Comparison of ENCODE assay signal across 15 cellular contexts in genomic region chr4:98664959-98665358, GRCh38. TPM values are rescaled to one million over a fixed set of nuclear protein-coding genes. Genes with fewer than 3 reads are reported as not detected.
A peak's percentile ranks its signal among the peaks of the same experiment; 100 is the strongest.
DNase-seq lines count a peak whose midpoint lies in the region; ATAC-seq and TF ChIP-seq lines count a peak whose summit lies in the region.
"Had no signal": no experiment of that assay in that cellular context is flagged by ENCODE, and none has a peak within 500 bp of the region (broad histone marks: within the 10 kb centered on the region; RNA-seq: fewer than 3 reads in every experiment).

No MANE protein-coding gene starts in this region.

- peaks cover 9% of the 10 kb centered on the region for H3K9me3 Mint-ChIP-seq in activated naive CD4-positive, alpha-beta T cell treated with anti-CD3 and anti-CD28 coated beads for 36 hours
- H3K9me3 Mint-ChIP-seq in activated naive CD8-positive, alpha-beta T cell treated with anti-CD3 and anti-CD28 coated beads for 36 hours, result peaks cover 11% of the 10 kb centered on the region
- H3K9me3 Mint-ChIP-seq in stimulated activated naive B cell treated with anti-CD40 and anti-IgM and Interleukin-4, amounts not matched to agents 10 μg/mL and 1 μg/mL and 100 μg/mL, for 72 hours, result peaks cover 0 to 2% of the 10 kb centered on the region in 2 donors

- peaks cover 42% of the 10 kb centered on the region for H3K4me1 Mint-ChIP-seq in activated naive CD4-positive, alpha-beta T cell treated with anti-CD3 and anti-CD28 coated beads for 36 hours (ENCODE audit: low read depth)
- H3K4me1 Mint-ChIP-seq in activated naive CD8-positive, alpha-beta T cell treated with anti-CD3 and anti-CD28 coated beads for 36 hours, result peaks cover 44% of the 10 kb centered on the region
- peaks cover 31 to 55% of the 10 kb centered on the region in 2 donors for H3K4me1 Mint-ChIP-seq in stimulated activated naive B cell treated with anti-CD40 and anti-IgM and Interleukin-4, amounts not matched to agents 10 μg/mL and 1 μg/mL and 100 μg/mL, for 72 hours

- H3K27ac ChIP-seq in right atrium auricular region, result no peak overlapping the region
- H3K27ac ChIP-seq: heart left ventricle, lower lobe of right lung, parathyroid adenoma, upper lobe of right lung had no signal

- H3K27me3 ChIP-seq in right atrium auricular region, result no peaks in the 10 kb centered on the region
- H3K27me3 ChIP-seq: heart left ventricle, upper lobe of right lung had no signal

- TF ChIP-seq POLR2A in NB4 (IDR thresholded peaks at IDR 0.05; ENCODE audit: extremely low read depth, insufficient read length), result no peak

- no peak for TF ChIP-seq CTCF in NB4 (IDR thresholded peaks at IDR 0.05; ENCODE audit: low read depth, low read length)
- no peak for TF ChIP-seq CTCF in right atrium auricular region (IDR thresholded peaks at IDR 0.05)

- H3K36me3 ChIP-seq in right atrium auricular region, result no peaks in the 10 kb centered on the region
- H3K36me3 ChIP-seq: heart left ventricle, lower lobe of right lung, upper lobe of right lung had no signal

- H3K27ac Mint-ChIP-seq in activated naive CD4-positive, alpha-beta T cell treated with anti-CD3 and anti-CD28 coated beads for 36 hours, result peak overlapping the region; percentile 68
- peak overlapping the region; percentile 67 for H3K27ac Mint-ChIP-seq in activated naive CD8-positive, alpha-beta T cell treated with anti-CD3 and anti-CD28 coated beads for 36 hours
- H3K27ac Mint-ChIP-seq in stimulated activated naive B cell treated with anti-CD40 and anti-IgM and Interleukin-4, amounts not matched to agents 10 μg/mL and 1 μg/mL and 100 μg/mL, for 72 hours, result peak overlapping the region; percentile 25

- peaks cover 2% of the 10 kb centered on the region for H3K36me3 Mint-ChIP-seq in activated naive CD4-positive, alpha-beta T cell treated with anti-CD3 and anti-CD28 coated beads for 36 hours (ENCODE audit: low read depth)
- peaks cover 8% of the 10 kb centered on the region for H3K36me3 Mint-ChIP-seq in activated naive CD8-positive, alpha-beta T cell treated with anti-CD3 and anti-CD28 coated beads for 36 hours
- no peaks in the 10 kb centered on the region for H3K36me3 Mint-ChIP-seq in stimulated activated naive B cell treated with anti-CD40 and anti-IgM and Interleukin-4, amounts not matched to agents 10 μg/mL and 1 μg/mL and 100 μg/mL, for 72 hours

- ATAC-seq in stimulated activated naive B cell treated with anti-CD40 and anti-IgM and Interleukin-4, amounts not matched to agents 10 μg/mL and 1 μg/mL and 100 μg/mL, for 72 hours (replicated peaks), result no peak
- ATAC-seq: heart left ventricle, lower lobe of right lung, upper lobe of right lung had no signal

- H3K4me1 ChIP-seq in right atrium auricular region, result peaks cover 0 to 3% of the 10 kb centered on the region in 2 donors
- H3K4me1 ChIP-seq: parathyroid adenoma had no signal

- DNase-seq in activated naive CD4-positive, alpha-beta T cell treated with anti-CD3 and anti-CD28 coated beads for 36 hours, result peak; percentile 40
- no peak for DNase-seq in activated naive CD4-positive, alpha-beta T cell treated with anti-CD3 and anti-CD28 coated beads, Interleukin-2, amount 50 U/mL, for 16 hours
- peak; percentile 18 for DNase-seq in NB4 (ENCODE audit: low read depth)
- no peak for DNase-seq in activated naive CD8-positive, alpha-beta T cell treated with anti-CD3 and anti-CD28 coated beads for 36 hours
- DNase-seq in stimulated activated naive B cell treated with anti-CD40 and anti-IgM and Interleukin-4, amounts not matched to agents 10 μg/mL and 1 μg/mL and 100 μg/mL, for 72 hours, result no peak
- DNase-seq in NCI-H1092 treated with DMSO at 0.1 percent for 48 hours (lab: John Stamatoyannopoulos, UW), result no peak
- DNase-seq in SIG-M5 treated with dmso at 0.1 percent for 504 hours (lab: John Stamatoyannopoulos, UW; ENCODE audit: unreplicated experiment), result no peak
- DNase-seq in right atrium auricular region (ENCODE audit: low spot score), result no peak
- DNase-seq: activated effector memory CD4-positive, alpha-beta T cell treated with anti-CD3 and anti-CD28 coated beads, Interleukin-2, amount 50 U/mL, for 16 hours; heart left ventricle; lower lobe of right lung; NCI-H1417; NCI-H2171 treated with DMSO at 0.1 percent for 48 hours; upper lobe of right lung had no signal

- H3K4me3 Mint-ChIP-seq in activated naive CD4-positive, alpha-beta T cell treated with anti-CD3 and anti-CD28 coated beads for 36 hours, result no peak overlapping the region
- no peak overlapping the region for H3K4me3 Mint-ChIP-seq in activated naive CD8-positive, alpha-beta T cell treated with anti-CD3 and anti-CD28 coated beads for 36 hours
- no peak overlapping the region for H3K4me3 Mint-ChIP-seq in stimulated activated naive B cell treated with anti-CD40 and anti-IgM and Interleukin-4, amounts not matched to agents 10 μg/mL and 1 μg/mL and 100 μg/mL, for 72 hours

- no peaks in the 10 kb centered on the region for H3K9me3 ChIP-seq in right atrium auricular region
- H3K9me3 ChIP-seq: heart left ventricle, lower lobe of right lung, upper lobe of right lung had no signal

- CTCF ChIA-PET in activated naive CD4-positive, alpha-beta T cell treated with anti-CD3 and anti-CD28 coated beads for 36 hours (lab: Charles Lee), result interaction anchor here (0.6 to 1.7 kb wide), 4 partner anchors 24 to 197 kb away, joined by 3 to 5 read pairs (median 4); no protein-coding TSS in a partner anchor

- H3K4me3 ChIP-seq in NB4 (ENCODE audit: low read depth, low read length), result no peak overlapping the region
- H3K4me3 ChIP-seq in right atrium auricular region, result no peak overlapping the region
- H3K4me3 ChIP-seq: heart left ventricle, lower lobe of right lung, upper lobe of right lung had no signal

- no peaks in the 10 kb centered on the region for H3K27me3 Mint-ChIP-seq in activated naive CD4-positive, alpha-beta T cell treated with anti-CD3 and anti-CD28 coated beads for 36 hours (ENCODE audit: low read depth)
- H3K27me3 Mint-ChIP-seq in activated naive CD8-positive, alpha-beta T cell treated with anti-CD3 and anti-CD28 coated beads for 36 hours, result no peaks in the 10 kb centered on the region
- no peaks in the 10 kb centered on the region for H3K27me3 Mint-ChIP-seq in stimulated activated naive B cell treated with anti-CD40 and anti-IgM and Interleukin-4, amounts not matched to agents 10 μg/mL and 1 μg/mL and 100 μg/mL, for 72 hours

- intact Hi-C loops in activated naive CD4-positive, alpha-beta T cell treated with anti-CD3 and anti-CD28 coated beads for 36 hours (cut with micrococcal nuclease), result loop anchor here (5.0 kb wide), 3 partner anchors 162 to 1182 kb away; no protein-coding TSS in a partner anchor

RNA-seq across cellular contexts. Expression of gene TSPAN5, which starts 6.5 kb away (rescaled TPM):
- 10 to 100 TPM; 12.5 to 13.1 TPM for total RNA-seq in activated naive CD4-positive, alpha-beta T cell treated with anti-CD3 and anti-CD28 coated beads for 36 hours
- 10 to 100 TPM; 12.3 to 13.7 TPM for total RNA-seq in activated naive CD8-positive, alpha-beta T cell treated with anti-CD3 and anti-CD28 coated beads for 36 hours
- 1 to 10 TPM; 1.8 to 5.7 TPM for total RNA-seq in right atrium auricular region

Comparison
In these comparisons a context has a peak if more than half of its experiments do, and no peak if none do; other contexts are left out.
1. DNase-seq: peak in activated naive CD4-positive, alpha-beta T cell treated with anti-CD3 and anti-CD28 coated beads for 36 hours (single experiment) and NB4 (single experiment); none in activated naive CD4-positive, alpha-beta T cell treated with anti-CD3 and anti-CD28 coated beads, Interleukin-2, amount 50 U/mL, for 16 hours (single experiment), activated naive CD8-positive, alpha-beta T cell treated with anti-CD3 and anti-CD28 coated beads for 36 hours (single experiment), stimulated activated naive B cell treated with anti-CD40 and anti-IgM and Interleukin-4, amounts not matched to agents 10 μg/mL and 1 μg/mL and 100 μg/mL, for 72 hours (single experiment), NCI-H1092 treated with DMSO at 0.1 percent for 48 hours (single experiment), SIG-M5 treated with dmso at 0.1 percent for 504 hours (single experiment) and right atrium auricular region (single experiment).
2. Peak in every context shown above with its lines, with median percentiles within 50 percentile points of each other: H3K27ac Mint-ChIP-seq.